Comparison of ENCODE assay signal across 10 cellular contexts in the genomic region with DNA sequence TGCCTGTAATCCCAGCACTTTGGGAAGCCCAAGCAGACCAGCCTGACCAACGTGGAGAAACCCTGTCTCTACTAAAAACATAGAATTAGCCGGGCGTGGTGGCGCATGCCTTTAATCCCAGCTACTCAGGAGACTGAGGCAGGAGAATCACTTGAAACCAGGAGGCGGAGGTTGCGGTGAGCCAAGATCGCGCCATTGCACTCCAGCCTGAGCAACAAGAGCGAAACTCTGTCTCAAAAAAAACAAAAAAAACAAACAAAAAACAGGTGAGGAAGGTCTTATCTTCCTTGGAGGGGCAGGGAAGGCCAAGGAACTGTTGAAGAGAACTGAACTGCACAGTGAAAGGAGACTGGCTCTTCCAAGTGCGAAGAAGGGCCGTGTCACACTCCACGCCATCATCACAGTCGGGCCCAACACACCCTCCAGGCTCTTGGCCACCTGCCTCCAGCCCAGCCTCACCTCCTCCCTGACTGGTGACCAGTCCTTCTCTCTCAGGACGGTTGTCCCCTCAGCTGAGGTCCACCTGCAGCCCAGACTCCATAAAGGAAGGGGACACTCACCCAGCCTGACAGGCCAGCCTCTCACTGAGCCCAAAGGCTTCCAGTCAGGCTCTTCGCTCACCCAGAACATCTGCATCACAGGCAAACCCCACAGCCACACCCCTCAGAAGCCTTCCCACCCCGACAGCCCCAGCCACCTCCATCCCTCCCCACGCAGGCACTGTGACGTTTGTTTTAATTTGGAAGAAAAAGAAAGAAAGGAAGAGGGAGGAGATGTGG. TPM values are rescaled to one million over a fixed set of nuclear protein-coding genes. Genes with fewer than 3 reads are reported as not detected.
A peak's percentile ranks its signal among the peaks of the same experiment; 100 is the strongest.
DNase-seq lines count a peak whose midpoint lies in the region; TF ChIP-seq lines count a peak whose summit lies in the region.
"Had no signal": no experiment of that assay in that cellular context is flagged by ENCODE, and none has a peak within 500 bp of the region (broad histone marks: within the 10 kb centered on the region; RNA-seq: fewer than 3 reads in every experiment).

No MANE protein-coding gene starts in this region.

- peak overlapping the region; percentile 100 for H3K27ac ChIP-seq in DOHH2 (ENCODE audit: low read depth, low read length)
- H3K27ac ChIP-seq: cardiac muscle cell had no signal

- peak overlapping the region; percentile 97 for H3K27ac Mint-ChIP-seq in activated naive CD4-positive, alpha-beta T cell treated with anti-CD3 and anti-CD28 coated beads for 36 hours
- H3K27ac Mint-ChIP-seq in neural crest cell (ENCODE audit: unreplicated experiment) (peak overlapping the region; percentile 68), Caco-2 (ENCODE audit: unreplicated experiment) (no peak overlapping the region), chondrocyte (ENCODE audit: unreplicated experiment) (no peak overlapping the region)

- H3K36me3 ChIP-seq in DOHH2 (ENCODE audit: control insufficient read depth, low read length) (peaks cover 39% of the 10 kb centered on the region), Caco-2 (ENCODE audit: control insufficient read depth, insufficient read depth, low read length) (no peaks in the 10 kb centered on the region)
- H3K36me3 ChIP-seq: cardiac muscle cell had no signal

- peak; percentile 61 for DNase-seq in T follicular helper cell (ENCODE audit: low read depth)
- DNase-seq in activated naive CD4-positive, alpha-beta T cell treated with anti-CD3 and anti-CD28 coated beads for 36 hours = peak; percentile 54
- no peak for DNase-seq in neural crest cell (ENCODE audit: low read depth, low spot score)
- no peak for DNase-seq in Caco-2
- no peak for DNase-seq in erythroblast (lab: John Stamatoyannopoulos, UW)
- DNase-seq in T1000 (lab: John Stamatoyannopoulos, UW) = no peak
- no peak for DNase-seq in chondrocyte (ENCODE audit: low spot score)

- H3K4me2 ChIP-seq in DOHH2 (ENCODE audit: low read length) = peak overlapping the region; percentile 99

- peaks cover 60% of the 10 kb centered on the region for H3K4me1 Mint-ChIP-seq in activated naive CD4-positive, alpha-beta T cell treated with anti-CD3 and anti-CD28 coated beads for 36 hours (ENCODE audit: low read depth)
- H3K4me1 Mint-ChIP-seq in neural crest cell (peaks cover 10% of the 10 kb centered on the region), Caco-2 (ENCODE audit: low read depth, unreplicated experiment) (peaks cover 12% of the 10 kb centered on the region), chondrocyte (ENCODE audit: low read depth) (peaks cover 22% of the 10 kb centered on the region)

- H4K20me1 ChIP-seq in DOHH2 (ENCODE audit: control insufficient read depth, insufficient read depth, low read depth, low read length) = no peaks in the 10 kb centered on the region

- no TSS peak for BruUV-seq in Caco-2 (replicated peaks; lab: Mats Ljungman, UMichigan)

- H3K4me1 ChIP-seq in DOHH2 (ENCODE audit: control insufficient read depth, low read length) = peaks cover 97% of the 10 kb centered on the region
- 0 out of 2 replicates have a peak, but pooled peaks cover 6% of the 10 kb centered on the region for H3K4me1 ChIP-seq in Caco-2

- peaks cover 38% of the 10 kb centered on the region for H3F3A ChIP-seq in DOHH2 (ENCODE audit: control insufficient read depth, insufficient read depth)

- H3K27me3 Mint-ChIP-seq in activated naive CD4-positive, alpha-beta T cell treated with anti-CD3 and anti-CD28 coated beads for 36 hours (ENCODE audit: low read depth) = no peaks in the 10 kb centered on the region
- H3K27me3 Mint-ChIP-seq in neural crest cell (ENCODE audit: low read depth) (no peaks in the 10 kb centered on the region), Caco-2 (ENCODE audit: insufficient read depth, unreplicated experiment) (no peaks in the 10 kb centered on the region), chondrocyte (ENCODE audit: low read depth) (peaks cover 1% of the 10 kb centered on the region)

- H3K4me3 ChIP-seq in DOHH2 (ENCODE audit: low read length) (peak overlapping the region; percentile 89), Caco-2 (ENCODE audit: low read depth, low read length) (no peak overlapping the region)
- H3K4me3 ChIP-seq: cardiac muscle cell had no signal

- peaks cover 68% of the 10 kb centered on the region for H3K36me3 Mint-ChIP-seq in activated naive CD4-positive, alpha-beta T cell treated with anti-CD3 and anti-CD28 coated beads for 36 hours (ENCODE audit: low read depth)
- H3K36me3 Mint-ChIP-seq in neural crest cell (ENCODE audit: low read depth) (no peaks in the 10 kb centered on the region), Caco-2 (ENCODE audit: insufficient read depth, unreplicated experiment) (peaks cover 4% of the 10 kb centered on the region), chondrocyte (ENCODE audit: low read depth) (no peaks in the 10 kb centered on the region)

- H3K27me3 ChIP-seq in DOHH2 (ENCODE audit: control insufficient read depth, low read length) = no peaks in the 10 kb centered on the region
- no peaks in the 10 kb centered on the region for H3K27me3 ChIP-seq in Caco-2 (replicated peaks; ENCODE audit: control insufficient read depth, insufficient read depth, low read length)
- H3K27me3 ChIP-seq: cardiac muscle cell had no signal

- CTCF ChIA-PET in activated naive CD4-positive, alpha-beta T cell treated with anti-CD3 and anti-CD28 coated beads for 36 hours (lab: Charles Lee) = interaction anchor here (1.3 to 1.9 kb wide), 2 partner anchors 29 to 36 kb away, joined by 3 to 7 read pairs; no protein-coding TSS in a partner anchor
- CTCF ChIA-PET in Caco-2 (lab: Charles Lee) = no interaction called here

- intact Hi-C loops in activated naive CD4-positive, alpha-beta T cell treated with anti-CD3 and anti-CD28 coated beads for 36 hours (cut with micrococcal nuclease) = no loop called here
- intact Hi-C loops in Caco-2 (cut with micrococcal nuclease; ENCODE audit: unreplicated experiment) = no loop called here

- POLR2A ChIA-PET in Caco-2 (lab: Charles Lee) = no interaction called here

- no peaks in the 10 kb centered on the region for H3K9me3 Mint-ChIP-seq in activated naive CD4-positive, alpha-beta T cell treated with anti-CD3 and anti-CD28 coated beads for 36 hours
- H3K9me3 Mint-ChIP-seq in neural crest cell (no peaks in the 10 kb centered on the region), Caco-2 (ENCODE audit: unreplicated experiment) (no peaks in the 10 kb centered on the region), chondrocyte (ENCODE audit: low read depth) (no peaks in the 10 kb centered on the region)

- peaks cover 75% of the 10 kb centered on the region for H3K79me2 ChIP-seq in DOHH2 (ENCODE audit: control insufficient read depth, low read length)

- TF ChIP-seq CTCF in DOHH2 (IDR thresholded peaks at IDR 0.05; ENCODE audit: low read depth, low read length, poor library complexity, severe bottlenecking) (no peak), neural crest cell (conservative IDR thresholded peaks at IDR 0.05) (no peak), Caco-2 (IDR thresholded peaks at IDR 0.05; ENCODE audit: insufficient read depth in 1 of 2, low read depth in 1 of 2, low read length in 1 of 2, severe bottlenecking in 1 of 2, unreplicated experiment in 1 of 2) (no peak), chondrocyte (IDR thresholded peaks at IDR 0.05) (no peak)

- no peaks in the 10 kb centered on the region for H3K9me2 ChIP-seq in DOHH2 (replicated peaks; ENCODE audit: control insufficient read depth, low read length)

- H3K9me3 ChIP-seq in DOHH2 (ENCODE audit: control insufficient read depth, insufficient read depth, low read length) = no peaks in the 10 kb centered on the region
- H3K9me3 ChIP-seq in Caco-2 = no peaks in the 10 kb centered on the region

- peak overlapping the region; percentile 94 for H3K4me3 Mint-ChIP-seq in activated naive CD4-positive, alpha-beta T cell treated with anti-CD3 and anti-CD28 coated beads for 36 hours
- no peak overlapping the region for H3K4me3 Mint-ChIP-seq in neural crest cell
- no peak overlapping the region for H3K4me3 Mint-ChIP-seq in Caco-2 (ENCODE audit: unreplicated experiment)
- no peak overlapping the region for H3K4me3 Mint-ChIP-seq in chondrocyte (ENCODE audit: unreplicated experiment)

- no peak for TF ChIP-seq POLR2A in erythroblast (IDR thresholded peaks at IDR 0.05; ENCODE audit: low read length)

RNA-seq across cellular contexts. Expression of gene ZC3H12D, which starts 4.1 kb away (rescaled TPM):
- 10 to 100 TPM; 75.8 to 82.7 TPM for total RNA-seq in activated naive CD4-positive, alpha-beta T cell treated with anti-CD3 and anti-CD28 coated beads for 36 hours
- total RNA-seq in neural crest cell = 0.14 and 0.16 TPM in 2 replicates
- 0.57 and 0.65 TPM in 2 replicates for total RNA-seq in Caco-2 (2022)
- total RNA-seq in chondrocyte = 0.25 to 0.39 TPM in 2 of 3 replicates, not detected in the other
- total RNA-seq: glomerular endothelial cell had no signal

Comparison
In these comparisons a context has a peak if more than half of its experiments do, and no peak if none do; other contexts are left out.
1. DNase-seq: peak in T follicular helper cell (single experiment) and activated naive CD4-positive, alpha-beta T cell treated with anti-CD3 and anti-CD28 coated beads for 36 hours (single experiment); none in neural crest cell (single experiment), Caco-2 (0 of 2), erythroblast (0 of 2), T1000 (single experiment) and chondrocyte (single experiment).
2. H3K27ac Mint-ChIP-seq: peak in activated naive CD4-positive, alpha-beta T cell treated with anti-CD3 and anti-CD28 coated beads for 36 hours (single experiment) and neural crest cell (single experiment); none in Caco-2 (single experiment) and chondrocyte (single experiment).
3. RNA of gene ZC3H12D, which starts 4.1 kb away (total RNA-seq): 75.8 to 82.7 TPM in activated naive CD4-positive, alpha-beta T cell treated with anti-CD3 and anti-CD28 coated beads for 36 hours; 0.57 to 0.65 TPM in Caco-2, 0.25 to 0.39 TPM in chondrocyte and 0.14 to 0.16 TPM in neural crest cell; every median in the first group is over 10 times any median in the second.